ENCODE assay signal across 17 cellular contexts in the genomic region with DNA sequence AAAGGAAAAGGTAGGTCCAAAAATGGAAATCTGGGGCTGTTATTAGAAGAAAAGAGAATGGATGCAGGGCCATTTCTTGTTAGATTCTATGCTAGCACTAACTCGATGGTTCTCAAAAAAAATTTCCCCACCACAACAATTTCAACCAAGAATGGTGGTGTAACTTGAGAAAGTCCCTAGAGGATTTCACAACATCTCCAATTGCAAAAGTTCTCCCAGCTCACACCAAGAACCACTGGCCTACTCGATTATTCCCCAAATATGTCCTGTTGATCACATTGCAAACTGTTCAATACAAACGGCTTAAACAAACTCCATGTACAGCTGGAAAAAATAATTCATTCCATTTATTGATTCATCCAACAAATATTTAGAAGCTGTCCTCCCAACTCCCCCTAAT. TPM values are rescaled to one million over a fixed set of nuclear protein-coding genes. Genes with fewer than 3 reads are reported as not detected.
A peak's percentile ranks its signal among the peaks of the same experiment; 100 is the strongest.
DNase-seq lines count a peak whose midpoint lies in the region; ATAC-seq, FAIRE-seq and TF ChIP-seq lines count a peak whose summit lies in the region.
"Had no signal": no experiment of that assay in that cellular context is flagged by ENCODE, and none has a peak within 500 bp of the region (broad histone marks: within the 10 kb centered on the region; RNA-seq: fewer than 3 reads in every experiment).

No MANE protein-coding gene starts in this region.

- ATAC-seq in IMR-90 (ENCODE audit: low read depth) (no peak; the same call in 1 of the 2 replicates), HG03135 (IDR thresholded peaks at IDR 0.05; ENCODE audit: unreplicated experiment) (no peak)
- ATAC-seq: activated T-cell treated with anti-CD3 and anti-CD28 coated beads, Interleukin-2, amount 50 U/mL, for 4 hours had no signal

- H3K4ac ChIP-seq in IMR-90 (ENCODE audit: low read depth, low read length), result peak overlapping the region; percentile 96

- intact Hi-C loops in IMR-90 (cut with micrococcal nuclease), result no loop called here

- H3K18ac ChIP-seq in IMR-90 (ENCODE audit: low read depth, low read length), result peak overlapping the region; percentile 99

- peaks cover 1% of the 10 kb centered on the region; the same call in 1 of the 2 replicates for H3K36me3 ChIP-seq in IMR-90 (ENCODE audit: control insufficient read depth, insufficient read depth, low read length)
- H3K36me3 ChIP-seq in mucosa of stomach (ENCODE audit: control insufficient read depth, insufficient read depth, low read length), result no peaks in the 10 kb centered on the region

- peak overlapping the region; percentile 86; the same call in 1 of the 2 replicates for H3K56ac ChIP-seq in IMR-90 (ENCODE audit: extremely low read depth, insufficient read depth, low read length)

- no peaks in the 10 kb centered on the region for H3K79me1 ChIP-seq in IMR-90 (ENCODE audit: low read depth in 1 of 2, low read length in 2 of 2)

- peak overlapping the region; percentile 100 for H3K27ac ChIP-seq in IMR-90 (ENCODE audit: insufficient read depth, low read length)
- H3K27ac ChIP-seq: coronary artery, RWPE1 had no signal

- no peak overlapping the region for H2AFZ ChIP-seq in IMR-90 (replicated peaks; ENCODE audit: low read length, poor library complexity)

- H4K91ac ChIP-seq in IMR-90 (ENCODE audit: insufficient read depth, low read depth, low read length), result peak overlapping the region; percentile 92

- H3K27me3 ChIP-seq in IMR-90 (ENCODE audit: control insufficient read depth, insufficient read depth, low read length), result no peaks in the 10 kb centered on the region
- H3K27me3 ChIP-seq in mucosa of stomach (ENCODE audit: control insufficient read depth, insufficient read depth, low read length), result no peaks in the 10 kb centered on the region

- H3K9ac ChIP-seq in IMR-90 (ENCODE audit: low read depth, low read length) (peak overlapping the region; percentile 71), mucosa of stomach (ENCODE audit: low read length) (peak overlapping the region; percentile 18)

- peak overlapping the region; percentile 92 for H3K14ac ChIP-seq in IMR-90 (replicated peaks; ENCODE audit: low read depth, low read length)

- DNase-seq in AG09319 (ENCODE audit: extremely low read depth, low read depth) (peak; percentile 15), IMR-90 (peak; percentile 81), choroid plexus epithelial cell (ENCODE audit: low read depth) (peak; percentile 74), urothelium cell line (ENCODE audit: low spot score) (no peak), KBM-7 (no peak)
- no peak for DNase-seq in activated effector memory CD4-positive, alpha-beta T cell treated with Interleukin-2 at 50 U/mL for 16 hours
- DNase-seq: activated CD4-positive, alpha-beta T cell treated with anti-CD3 and anti-CD28 coated beads, Interleukin-2, amount 10 ng/mL, durations not matched to agents 7 days and 5 days; activated T-cell treated with anti-CD3 and anti-CD28 coated beads, Interleukin-2, amount 50 U/mL, for 4 hours; NCI-H2029 treated with DMSO at 0.1 percent for 48 hours; NCI-H69; nucleus accumbens; small intestine had no signal

- peak overlapping the region; percentile 83 to 90; a peak in 3 of 4 replicates for H4K8ac ChIP-seq in IMR-90 (ENCODE audit: low read depth in 2 of 2, low read length in 2 of 2)

- no peak overlapping the region for H2AK5ac ChIP-seq in IMR-90 (ENCODE audit: low read depth, low read length)

- peak overlapping the region; percentile 52 for H3K4me2 ChIP-seq in IMR-90 (ENCODE audit: low read depth, low read length)

- CTCF ChIA-PET in IMR-90 (lab: Yijun Ruan, JAX), result interaction anchor here (0.6 to 1.6 kb wide), 4 partner anchors 22 to 460 kb away, joined by 3 read pairs; no protein-coding TSS in a partner anchor

- BruUV-seq in IMR-90 (replicated peaks; lab: Mats Ljungman, UMichigan), result no TSS peak

- H3K4me3 ChIP-seq in IMR-90 (ENCODE audit: insufficient read depth, low read depth, low read length) (no peak overlapping the region), choroid plexus epithelial cell (ENCODE audit: low read depth, low read length) (no peak overlapping the region), mucosa of stomach (ENCODE audit: low read length) (no peak overlapping the region)
- H3K4me3 ChIP-seq: coronary artery, lung had no signal

- peak overlapping the region; percentile 74 for H3K23ac ChIP-seq in IMR-90 (ENCODE audit: low read depth, low read length)

- WGBS in IMR-90 (ENCODE audit: extremely low coverage in 2 of 2, insufficient read length in 1 of 2), 2 experiments, result 0% methylated on average over 1 of the region's 3 CpGs; no CpG with 5 or more reads in 1 of the 2 experiments

- H4K5ac ChIP-seq in IMR-90 (ENCODE audit: low read depth, low read length), result peak overlapping the region; percentile 99

- H4K20me1 ChIP-seq in IMR-90 (ENCODE audit: insufficient read depth, low read length), result no peaks in the 10 kb centered on the region

- H3K9me3 ChIP-seq in IMR-90 (ENCODE audit: control insufficient read depth, insufficient read depth, low read length), result no peaks in the 10 kb centered on the region
- no peaks in the 10 kb centered on the region for H3K9me3 ChIP-seq in mucosa of stomach (ENCODE audit: control insufficient read depth, low read length)

- peak overlapping the region; percentile 93 for H2BK20ac ChIP-seq in IMR-90 (ENCODE audit: low read depth, low read length)

- FAIRE-seq in urothelium cell line (lab: Jason Lieb, UNC), result no peak
- FAIRE-seq: small intestine had no signal

- peak overlapping the region; percentile 84 for H2BK5ac ChIP-seq in IMR-90 (ENCODE audit: low read depth, low read length, poor library complexity, severe bottlenecking)

- in situ Hi-C loops in IMR-90 (cut with MboI; ENCODE audit: low sequenced_read_pairs), result loop anchor here (25.0 kb wide), 1 partner anchor 331 kb away; no protein-coding TSS in a partner anchor
- in situ Hi-C loops in KBM-7 (cut with MboI; ENCODE audit: low pct_unique_long_range_greater_than_20kb, low sequenced_read_pairs), result no loop called here

- no peak overlapping the region for H2AK9ac ChIP-seq in IMR-90 (replicated peaks; ENCODE audit: low read depth, low read length, poor library complexity)

- H3K4me1 ChIP-seq in IMR-90 (ENCODE audit: control insufficient read depth, insufficient read depth, low read length), result peaks cover 25% of the 10 kb centered on the region
- H3K4me1 ChIP-seq in mucosa of stomach (ENCODE audit: control insufficient read depth, insufficient read depth, low read length), result peaks cover 33% of the 10 kb centered on the region

- H2BK15ac ChIP-seq in IMR-90 (ENCODE audit: low read depth, low read length), result peak overlapping the region; percentile 45; the same call in 2 of the 3 replicates

- no peak for TF ChIP-seq RAD21 in IMR-90 (IDR thresholded peaks at IDR 0.05; ENCODE audit: low read length)

- dilution Hi-C loops in IMR-90 (cut with HindIII; ENCODE audit: low sequenced_read_pairs, unreplicated experiment), result no loop called here

- POLR2A ChIA-PET in IMR-90 (lab: Charles Lee; ENCODE audit: unreplicated experiment), result no interaction called here

- peaks cover 9% of the 10 kb centered on the region; the same call in 1 of the 2 replicates for H3K9me1 ChIP-seq in IMR-90 (ENCODE audit: insufficient read depth, low read length)

- H2BK120ac ChIP-seq in IMR-90 (ENCODE audit: low read depth, low read length), result peak overlapping the region; percentile 97

- TF ChIP-seq CTCF in AG09319 (IDR thresholded peaks at IDR 0.05; ENCODE audit: low read depth, low read length) (no peak), IMR-90 (conservative IDR thresholded peaks at IDR 0.05; ENCODE audit: low read depth, low read length) (no peak), choroid plexus epithelial cell (conservative IDR thresholded peaks at IDR 0.05; ENCODE audit: low read depth, low read length) (no peak)

- TF ChIP-seq POLR2A in IMR-90 (IDR thresholded peaks at IDR 0.05; ENCODE audit: low read depth, low read length), result no peak

TF ChIP-seq in IMR-90, 13 proteins besides CTCF, POLR2A, EP300 and RAD21:
- TF ChIP-seq CEBPB (IDR thresholded peaks at IDR 0.05; ENCODE audit: low read depth, low read length) (peak; percentile 84), SMC3 (IDR thresholded peaks at IDR 0.05; ENCODE audit: low read depth, low read length) (no peak)

RNA-seq across cellular contexts. Expression of gene TMEM176B, which starts 19.1 kb away (rescaled TPM):
- total RNA-seq in IMR-90 (2012; rRNA removed), result not detected in 2 replicates
- not detected in 2 replicates for polyA plus RNA-seq in IMR-90 (2012; rRNA removed)
- polyA plus RNA-seq in IMR-90 (2012; cell fraction: cytosol; rRNA removed), result 0.07 TPM in 1 of 2 replicates, not detected in the other
- 0.14 TPM in 1 of 2 replicates, not detected in the other for polyA plus RNA-seq in IMR-90 (2012; cell fraction: nucleus; rRNA removed; ENCODE audit: low replicate concordance)
- total RNA-seq: activated CD4-positive, alpha-beta T cell treated with anti-CD3 and anti-CD28 coated beads, Interleukin-2, amount 10 ng/mL, durations not matched to agents 7 days and 5 days had no signal

RNA-seq across cellular contexts. Expression of gene TMEM176A, which starts 19.6 kb away (rescaled TPM):
- total RNA-seq in IMR-90 (2012; rRNA removed), result not detected in 2 replicates
- not detected in 2 replicates for polyA plus RNA-seq in IMR-90 (2012; rRNA removed)
- polyA plus RNA-seq in IMR-90 (2012; cell fraction: cytosol; rRNA removed), result not detected in 2 replicates
- not detected in 2 replicates for polyA plus RNA-seq in IMR-90 (2012; cell fraction: nucleus; rRNA removed; ENCODE audit: low replicate concordance)
- total RNA-seq: activated CD4-positive, alpha-beta T cell treated with anti-CD3 and anti-CD28 coated beads, Interleukin-2, amount 10 ng/mL, durations not matched to agents 7 days and 5 days had no signal

RNA-seq across cellular contexts. Expression of gene GIMAP5, which starts 43.8 kb away (rescaled TPM):
- total RNA-seq in IMR-90 (2012; rRNA removed), result not detected in 2 replicates
- not detected in 2 replicates for polyA plus RNA-seq in IMR-90 (2012; rRNA removed)
- polyA plus RNA-seq in IMR-90 (2012; cell fraction: cytosol; rRNA removed), result not detected in 2 replicates
- not detected in 2 replicates for polyA plus RNA-seq in IMR-90 (2012; cell fraction: nucleus; rRNA removed; ENCODE audit: low replicate concordance)

Comparison
In these comparisons a context has a peak if more than half of its experiments do, and no peak if none do; other contexts are left out.
1. DNase-seq: peak in AG09319 (single experiment), IMR-90 (single experiment) and choroid plexus epithelial cell (single experiment); none in urothelium cell line (single experiment), activated effector memory CD4-positive, alpha-beta T cell treated with Interleukin-2 at 50 U/mL for 16 hours (single experiment) and KBM-7 (single experiment).